ENCODE assay signal across 8 cellular contexts in genomic region chr20:62182469-62183425, GRCh38. TPM values are rescaled to one million over a fixed set of nuclear protein-coding genes. Genes with fewer than 3 reads are reported as not detected.
DNase-seq lines count a peak whose midpoint lies in the region; ATAC-seq, FAIRE-seq and TF ChIP-seq lines count a peak whose summit lies in the region.

A gene with protein sequence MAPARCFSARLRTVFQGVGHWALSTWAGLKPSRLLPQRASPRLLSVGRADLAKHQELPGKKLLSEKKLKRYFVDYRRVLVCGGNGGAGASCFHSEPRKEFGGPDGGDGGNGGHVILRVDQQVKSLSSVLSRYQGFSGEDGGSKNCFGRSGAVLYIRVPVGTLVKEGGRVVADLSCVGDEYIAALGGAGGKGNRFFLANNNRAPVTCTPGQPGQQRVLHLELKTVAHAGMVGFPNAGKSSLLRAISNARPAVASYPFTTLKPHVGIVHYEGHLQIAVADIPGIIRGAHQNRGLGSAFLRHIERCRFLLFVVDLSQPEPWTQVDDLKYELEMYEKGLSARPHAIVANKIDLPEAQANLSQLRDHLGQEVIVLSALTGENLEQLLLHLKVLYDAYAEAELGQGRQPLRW (plus strand): TSS chr20:62183028. CDS start chr20:62193421, 10,393 bp downstream.

- H3K4me3 ChIP-seq in AG04450 (ENCODE audit: low read depth, low read length) = peak within 1 kb of the TSS; percentile 66
- H3K4me3 ChIP-seq in WI38 (ENCODE audit: low read depth, low read length) = peak within 1 kb of the TSS; percentile 96
- peak within 1 kb of the TSS; percentile 93 to 99 (median 95) for H3K4me3 ChIP-seq in mammary epithelial cell (replicated peaks in 1 of 3; ENCODE audit: insufficient read depth in 1 of 3, low read depth in 2 of 3, low read length in 3 of 3)
- peak within 1 kb of the TSS; percentile 65 to 99 for H3K4me3 ChIP-seq in small intestine (ENCODE audit: low read depth in 1 of 2, low read length in 2 of 2)

- peak; percentile 94 for ATAC-seq in HG03175 (IDR thresholded peaks at IDR 0.05; ENCODE audit: unreplicated experiment)

- WGBS in mammary epithelial cell (ENCODE audit: low coverage, missing lambda C conversion rate) = 2% methylated on average over 36 of the region's 96 CpGs
- WGBS in small intestine, 3 donors = 0 to 1% (median 1%) methylated on average over 74 to 96 of the region's 96 CpGs

- peak within 1 kb of the TSS; percentile 95 for H3K9ac ChIP-seq in mammary epithelial cell (ENCODE audit: insufficient read depth, low read length)

- peak; percentile 99 for TF ChIP-seq POLR2A in GM18951 (IDR thresholded peaks at IDR 0.05; ENCODE audit: extremely low read depth, insufficient read depth, insufficient read length)

- DNase-seq in AG04450 (ENCODE audit: low read depth, low spot score) = peak; percentile 82
- DNase-seq in NCI-H2227 treated with DMSO at 0.1 percent for 48 hours (lab: John Stamatoyannopoulos, UW) = peak; percentile 92
- DNase-seq in mammary epithelial cell = peak; percentile 91
- DNase-seq in iPS-NIHi11 (ENCODE audit: low spot score) = peak; percentile 100
- DNase-seq in small intestine = peak; percentile 98

- in situ Hi-C loops in GM18951 (cut with MboI; ENCODE audit: low sequenced_read_pairs, unreplicated experiment) (no loop called here), mammary epithelial cell (cut with MboI; ENCODE audit: low sequenced_read_pairs in 2 of 2) (no loop called here)

- H4K20me1 ChIP-seq in mammary epithelial cell (ENCODE audit: insufficient read depth, low read length) = no peaks in the 10 kb centered on the region

- H3K27me3 ChIP-seq in AG04450 (ENCODE audit: control insufficient read depth, insufficient read depth, low read length) (no peaks in the 10 kb centered on the region), mammary epithelial cell (ENCODE audit: insufficient read depth, low read length) (no peaks in the 10 kb centered on the region), small intestine (ENCODE audit: control insufficient read depth in 2 of 2, insufficient read depth in 2 of 2, low read length in 2 of 2) (no peaks in the 10 kb centered on the region)

- dilution Hi-C loops in mammary epithelial cell (cut with HindIII; ENCODE audit: low sequenced_read_pairs) = loop anchor here (10.0 kb wide), 1 partner anchor 62 kb away; no protein-coding TSS in a partner anchor

- no peak for FAIRE-seq in small intestine (lab: Jason Lieb, UNC)

- H3K36me3 ChIP-seq in mammary epithelial cell (ENCODE audit: insufficient read depth, low read length) (peaks cover 7% of the 10 kb centered on the region), small intestine (ENCODE audit: control insufficient read depth in 2 of 2, insufficient read depth in 2 of 2, low read length in 2 of 2) (no peaks in the 10 kb centered on the region)

- peaks cover 43% of the 10 kb centered on the region for H3K79me2 ChIP-seq in mammary epithelial cell (ENCODE audit: insufficient read depth, low read length)

- POLR2A ChIA-PET in AG04450 (lab: Yijun Ruan, JAX) = no interaction called here

- H3K9me3 ChIP-seq in AG04450 (ENCODE audit: control insufficient read depth, insufficient read depth, low read length) (no peaks in the 10 kb centered on the region; the same call in 1 of the 2 replicates), mammary epithelial cell (replicated peaks; ENCODE audit: insufficient read depth, low read length) (no peaks in the 10 kb centered on the region), small intestine (ENCODE audit: control insufficient read depth, low read depth) (no peaks in the 10 kb centered on the region)

- peak within 1 kb of the TSS; percentile 82 for H2AFZ ChIP-seq in mammary epithelial cell (ENCODE audit: low read depth, low read length)

- intact Hi-C loops in mammary epithelial cell (cut with micrococcal nuclease) = loop anchor here (2.0 to 10.0 kb wide), 3 partner anchors 22 to 202 kb away; partner anchors contain the start of genes OSBPL2 and RPS21

- TF ChIP-seq CTCF in AG04450 (IDR thresholded peaks at IDR 0.05; ENCODE audit: low read depth, low read length) (no peak), WI38 (IDR thresholded peaks at IDR 0.05; ENCODE audit: low read depth, low read length) (no peak), mammary epithelial cell (conservative IDR thresholded peaks at IDR 0.05 in 1 of 2, IDR thresholded peaks at IDR 0.05 in 1 of 2; ENCODE audit: extremely low read depth in 1 of 2, insufficient read depth in 1 of 2, low read depth in 1 of 2, low read length in 2 of 2) (no peak)

- CTCF ChIA-PET in AG04450 (lab: Charles Lee) = interaction anchor here (0.5 to 1.0 kb wide), 2 partner anchors 172 to 1789 kb away, joined by 3 to 4 read pairs; no protein-coding TSS in a partner anchor
- CTCF ChIA-PET in mammary epithelial cell (lab: Charles Lee; ENCODE audit: low non-redundant PET) = no interaction called here

- H3K27ac ChIP-seq in AG04450 (ENCODE audit: low read depth, low read length) (peak within 1 kb of the TSS; percentile 75), mammary epithelial cell (ENCODE audit: insufficient read depth, low read depth, low read length) (peak within 1 kb of the TSS; percentile 82), small intestine (ENCODE audit: low read depth in 1 of 2, low read length in 1 of 2) (peak within 1 kb of the TSS; percentile 92 to 98)

- H3K4me2 ChIP-seq in mammary epithelial cell (ENCODE audit: insufficient read depth, low read depth, low read length) = peak within 1 kb of the TSS; percentile 93

- TSS peak; percentile 80 for BruUV-seq in mammary epithelial cell (replicated peaks; lab: Mats Ljungman, UMichigan)

- peaks cover 11% of the 10 kb centered on the region for H3K4me1 ChIP-seq in mammary epithelial cell (ENCODE audit: insufficient read depth, low read length)
- peaks cover 3 to 5% of the 10 kb centered on the region in 2 donors for H3K4me1 ChIP-seq in small intestine (ENCODE audit: control insufficient read depth in 2 of 2, insufficient read depth in 1 of 2, low read depth in 1 of 2, low read length in 1 of 2)

RNA-seq across cellular contexts. Expression of the gene that starts here (rescaled TPM):
- 15.6 and 17.1 TPM in 2 replicates for polyA plus RNA-seq in AG04450 (2011; rRNA removed)
- 8.9 and 11.7 TPM in 2 replicates for polyA minus RNA-seq in AG04450 (2011; rRNA and poly(A)+ RNA removed)
- 10 to 100 TPM; 20.7 to 38.6 TPM for total RNA-seq in mammary epithelial cell
- 28.2 TPM for polyA plus RNA-seq in mammary epithelial cell
- polyA minus RNA-seq in mammary epithelial cell = 8.8 TPM
- polyA plus RNA-seq in small intestine = 10 to 100 TPM; 24.9 to 39.4 (median 34.4) TPM

Comparison
In these comparisons a context has a peak if more than half of its experiments do, and no peak if none do; other contexts are left out.
1. Peak in every context shown above with its lines: DNase-seq, ATAC-seq, H3K4me3 ChIP-seq and H3K27ac ChIP-seq.